8 cellular contexts compared by ENCODE assay signal in genomic region chr3:122514123-122515019, GRCh38. TPM values are rescaled to one million over a fixed set of nuclear protein-coding genes. Genes with fewer than 3 reads are reported as not detected.
A peak's percentile ranks its signal among the peaks of the same experiment; 100 is the strongest.
DNase-seq lines count a peak whose midpoint lies in the region; ATAC-seq and TF ChIP-seq lines count a peak whose summit lies in the region.

KPNA1 (minus strand) TSS chr3:122514939; CDS start chr3:122496565, 18,374 bp downstream.

- no peaks in the 10 kb centered on the region for H3F3A ChIP-seq in PC-3 (ENCODE audit: low read length, unreplicated experiment)

- peak within 1 kb of the TSS; percentile 71 for H3K4me3 ChIP-seq in PC-3 (ENCODE audit: low read length)

- DNase-seq in DMS114 treated with DMSO at 0.1 percent for 48 hours (lab: John Stamatoyannopoulos, UW; ENCODE audit: unreplicated experiment) = peak; percentile 67
- peak; percentile 96 for DNase-seq in HuH-7.5 (ENCODE audit: low spot score)
- DNase-seq in PC-3 = peak; percentile 96
- peak; percentile 90 for DNase-seq in activated T-cell treated with anti-CD3 and anti-CD28 coated beads for 48 hours (ENCODE audit: low read depth)
- peak; percentile 37 for DNase-seq in epithelial cell of prostate (ENCODE audit: low read depth, low spot score)
- DNase-seq in mucosa of gallbladder (ENCODE audit: low spot score) = peak; percentile 85
- DNase-seq in stimulated activated CD8-positive, alpha-beta memory T cell treated with anti-CD3 and anti-CD28 coated beads, Interleukin-4, amount 100 ng/mL, for 24 hours (ENCODE audit: low read depth) = peak; percentile 79

- CTCF ChIA-PET in PC-3 (lab: Charles Lee) = interaction anchor here (0.6 kb wide), 1 partner anchor 54 kb away, joined by 4 read pairs; no protein-coding TSS in a partner anchor

- intact Hi-C loops in PC-3 (cut with micrococcal nuclease) = loop anchor here (2.0 to 5.0 kb wide), 2 partner anchors 46 to 52 kb away; no protein-coding TSS in a partner anchor

- no peaks in the 10 kb centered on the region for H3K9me3 ChIP-seq in PC-3 (ENCODE audit: low read length)

- H3K36me3 ChIP-seq in PC-3 (ENCODE audit: low read depth, low read length) = no peaks in the 10 kb centered on the region

- no TSS peak for BruUV-seq in PC-3 (replicated peaks; lab: Mats Ljungman, UMichigan)

- H3K9ac ChIP-seq in PC-3 (ENCODE audit: low read length) = peak within 1 kb of the TSS; percentile 93

- peaks cover 44% of the 10 kb centered on the region for H4K20me1 ChIP-seq in PC-3 (ENCODE audit: low read length)

- H2AFZ ChIP-seq in PC-3 (ENCODE audit: low read length) = peak within 1 kb of the TSS; percentile 90

- H3K4me1 ChIP-seq in PC-3 (ENCODE audit: insufficient read depth, low read length) = peaks cover 20% of the 10 kb centered on the region

- H3K27me3 ChIP-seq in PC-3 (ENCODE audit: low read length) = no peaks in the 10 kb centered on the region

- H3K4me2 ChIP-seq in PC-3 (ENCODE audit: low read length) = peak within 1 kb of the TSS; percentile 83

- no peak for TF ChIP-seq CTCF in PC-3 (conservative IDR thresholded peaks at IDR 0.05; ENCODE audit: low read depth, low read length)

- POLR2A ChIA-PET in PC-3 (lab: Charles Lee; ENCODE audit: unreplicated experiment) = interaction anchor here (0.6 kb wide), 3 partner anchors 19 to 231 kb away, joined by 3 to 11 read pairs (median 4); no protein-coding TSS in a partner anchor

- H3K9me2 ChIP-seq in PC-3 (replicated peaks; ENCODE audit: low read length) = no peaks in the 10 kb centered on the region

- H3K27ac ChIP-seq in PC-3 (ENCODE audit: low read length) (peak within 1 kb of the TSS; percentile 87), epithelial cell of prostate (peak within 1 kb of the TSS; percentile 94)

- ATAC-seq in GM21528 (IDR thresholded peaks at IDR 0.05; ENCODE audit: low FRiP score, unreplicated experiment) (peak; percentile 88), PC-3 (peak; percentile 91)

- peaks cover 48% of the 10 kb centered on the region for H3K79me2 ChIP-seq in PC-3 (ENCODE audit: low read length)

RNA-seq across cellular contexts. Expression of gene KPNA1, which starts in this region (rescaled TPM):
- total RNA-seq in PC-3 (2014; rRNA removed) = 64.3 and 76.7 TPM in 2 replicates
- total RNA-seq in mucosa of gallbladder = 55.2 TPM

Comparison
In these comparisons a context has a peak if more than half of its experiments do, and no peak if none do; other contexts are left out.
1. Peak in every context shown above with its lines: DNase-seq, ATAC-seq, H3K4me3 ChIP-seq and H3K27ac ChIP-seq.
2. DNase-seq: peak in every context shown above with its lines; median percentile 96 in HuH-7.5; 96 in PC-3; 90 in activated T-cell treated with anti-CD3 and anti-CD28 coated beads for 48 hours; 85 in mucosa of gallbladder; 79 in stimulated activated CD8-positive, alpha-beta memory T cell treated with anti-CD3 and anti-CD28 coated beads, Interleukin-4, amount 100 ng/mL, for 24 hours; 67 in DMS114 treated with DMSO at 0.1 percent for 48 hours; 37 in epithelial cell of prostate.